In genomic region chr6:2563635-2564034, GRCh38 we compare ENCODE assay signal across 9 cellular contexts.
DNase-seq lines count a peak whose midpoint lies in the region; ATAC-seq and TF ChIP-seq lines count a peak whose summit lies in the region.
"Had no signal": no experiment of that assay in that cellular context is flagged by ENCODE, and none has a peak within 500 bp of the region (broad histone marks: within the 10 kb centered on the region; RNA-seq: fewer than 3 reads in every experiment).

No MANE protein-coding gene starts in this region.

- no peak overlapping the region for H3K4me2 ChIP-seq in neural progenitor cell

- H3K27ac ChIP-seq in neural progenitor cell: no peak overlapping the region

- H3K4me1 Mint-ChIP-seq in neural progenitor cell: peaks cover 37% of the 10 kb centered on the region

- TF ChIP-seq CTCF in neural progenitor cell (IDR thresholded peaks at IDR 0.05): no peak
- no peak for TF ChIP-seq CTCF in BE2C (IDR thresholded peaks at IDR 0.05; ENCODE audit: low read depth, low read length)

- DNase-seq in left kidney (ENCODE audit: low read depth, low spot score): peak; percentile 44
- DNase-seq in neural progenitor cell (ENCODE audit: low spot score): no peak
- no peak for DNase-seq in BE2C
- DNase-seq in GOT3 (lab: John Stamatoyannopoulos, UW): no peak
- no peak for DNase-seq in ureter (ENCODE audit: low spot score)
- DNase-seq: NCI-H1930 had no signal

- no peaks in the 10 kb centered on the region for H4K20me1 ChIP-seq in neural progenitor cell (ENCODE audit: low read depth)

- no peaks in the 10 kb centered on the region for H3K36me3 Mint-ChIP-seq in neural progenitor cell

- H3K9ac ChIP-seq in neural progenitor cell: no peak overlapping the region

- peaks cover 4% of the 10 kb centered on the region for H3K27me3 Mint-ChIP-seq in neural progenitor cell (ENCODE audit: insufficient read depth, low read depth)

- H3K9me3 ChIP-seq in neural progenitor cell (ENCODE audit: low read depth) (no peaks in the 10 kb centered on the region), BE2C (no peaks in the 10 kb centered on the region)

- no peaks in the 10 kb centered on the region for H3K9me3 Mint-ChIP-seq in neural progenitor cell

- peak; percentile 97 for ATAC-seq in GM18519 (IDR thresholded peaks at IDR 0.05; ENCODE audit: low FRiP score, unreplicated experiment)
- ATAC-seq in GM21381 (IDR thresholded peaks at IDR 0.05; ENCODE audit: unreplicated experiment): peak; percentile 84
- peak; percentile 94 for ATAC-seq in HG03565 (IDR thresholded peaks at IDR 0.05; ENCODE audit: unreplicated experiment)

- H3K27ac Mint-ChIP-seq in neural progenitor cell: no peak overlapping the region

- H3K4me3 ChIP-seq in neural progenitor cell (no peak overlapping the region), BE2C (ENCODE audit: low read depth, low read length) (no peak overlapping the region)

- H3K36me3 ChIP-seq in neural progenitor cell (no peaks in the 10 kb centered on the region), BE2C (no peaks in the 10 kb centered on the region)

- no peaks in the 10 kb centered on the region for H3K79me2 ChIP-seq in neural progenitor cell (ENCODE audit: low read depth)

- H3K4me1 ChIP-seq in neural progenitor cell (peaks cover 8% of the 10 kb centered on the region), BE2C (no peaks in the 10 kb centered on the region)

- H2AFZ ChIP-seq in neural progenitor cell (replicated peaks): no peak overlapping the region

- H3K4me3 Mint-ChIP-seq in neural progenitor cell: no peak overlapping the region

- H3K27me3 ChIP-seq in neural progenitor cell (no peaks in the 10 kb centered on the region), BE2C (no peaks in the 10 kb centered on the region)

- no peaks in the 10 kb centered on the region for H3F3A ChIP-seq in neural progenitor cell (ENCODE audit: low read depth)
